In the genomic region with DNA sequence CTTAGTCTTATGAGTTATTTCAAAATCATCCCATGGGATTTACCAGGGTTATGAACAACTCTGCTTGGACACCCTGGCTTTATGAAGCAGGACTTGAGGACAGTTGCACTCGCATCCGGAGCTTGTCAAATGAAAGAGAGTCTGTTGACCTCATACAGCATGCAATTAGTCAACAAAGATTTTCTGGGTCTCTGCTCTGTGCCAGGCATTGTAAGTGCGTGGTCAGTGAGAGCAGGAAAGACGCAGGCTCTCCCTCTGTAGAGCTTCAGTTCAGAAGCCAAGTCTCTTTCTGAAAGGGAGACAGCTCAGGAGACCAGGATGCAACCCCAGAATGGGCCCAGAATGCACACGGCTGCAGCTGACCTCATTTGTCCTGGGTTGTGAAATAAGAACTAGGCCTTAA, we compare ENCODE assay signal across 19 cellular contexts. TPM values are rescaled to one million over a fixed set of nuclear protein-coding genes. Genes with fewer than 3 reads are reported as not detected.
DNase-seq lines count a peak whose midpoint lies in the region; TF ChIP-seq lines count a peak whose summit lies in the region.
"Had no signal": no experiment of that assay in that cellular context is flagged by ENCODE, and none has a peak within 500 bp of the region (broad histone marks: within the 10 kb centered on the region; RNA-seq: fewer than 3 reads in every experiment).

No MANE protein-coding gene starts in this region.

- H3K36me3 ChIP-seq in stomach smooth muscle (ENCODE audit: control insufficient read depth in 2 of 2, insufficient read depth in 2 of 2, low read length in 2 of 2) (peaks cover 36 to 37% of the 10 kb centered on the region in 2 donors), testis (ENCODE audit: low read depth, missing control alignments) (no peaks in the 10 kb centered on the region)
- H3K36me3 ChIP-seq: uterus had no signal

- H3K27me3 ChIP-seq in dorsolateral prefrontal cortex (no peaks in the 10 kb centered on the region), stomach smooth muscle (ENCODE audit: control insufficient read depth in 1 of 2, insufficient read depth in 2 of 2, low read length in 2 of 2) (no peaks in the 10 kb centered on the region), testis (no peaks in the 10 kb centered on the region)
- H3K27me3 ChIP-seq: ascending aorta, uterus had no signal

- in situ Hi-C loops in SK-MEL-5 (cut with HindIII; ENCODE audit: low pct_unique_long_range_greater_than_20kb, low sequenced_read_pairs), result no loop called here

- DNase-seq in SK-MEL-5 (ENCODE audit: low read depth, low spot score), result peak; percentile 4
- peak in 1 of 10 donors; percentile 32 for DNase-seq in dorsolateral prefrontal cortex
- DNase-seq in medulla oblongata (ENCODE audit: extremely low spot score), result peak; percentile 48
- DNase-seq in ecto neural progenitor cell (ENCODE audit: low spot score), result no peak
- DNase-seq in testis, result no peak
- DNase-seq in activated CD4-positive, CD25-positive, alpha-beta regulatory T cell (lab: John Stamatoyannopoulos, UW), result no peak
- DNase-seq: activated naive CD4-positive, alpha-beta T cell; cortex of kidney; GF-D8; HCEC 1CT; KBM-7; NCI-H1092 treated with DMSO at 0.1 percent for 48 hours; NCI-H510A; SHP77 treated with DMSO at 0.1 percent for 48 hours; T-helper 1 cell; uterus had no signal

- TF ChIP-seq CTCF in dorsolateral prefrontal cortex (IDR thresholded peaks at IDR 0.05 in 54 of 56, conservative IDR thresholded peaks at IDR 0.05 in 2 of 56; ENCODE audit: low read depth in 1 of 56, partially characterized antibody in 56 of 56), result no peak
- TF ChIP-seq CTCF in testis (IDR thresholded peaks at IDR 0.05), result no peak

- no peak for TF ChIP-seq POLR2A in testis (IDR thresholded peaks at IDR 0.05)

- 76 to 77% methylated on average over 5 of the region's 5 CpGs for WGBS in testis, 2 donors

- peaks cover 13% of the 10 kb centered on the region for H3K4me1 ChIP-seq in stomach smooth muscle (ENCODE audit: control insufficient read depth, insufficient read depth, low read length)
- no peaks in the 10 kb centered on the region for H3K4me1 ChIP-seq in testis
- H3K4me1 ChIP-seq: ascending aorta, uterus had no signal

- H3K4me3 ChIP-seq in dorsolateral prefrontal cortex (no peak overlapping the region), stomach smooth muscle (ENCODE audit: low read length in 2 of 2) (no peak overlapping the region), testis (no peak overlapping the region)
- H3K4me3 ChIP-seq: ascending aorta, uterus had no signal

- intact Hi-C loops in dorsolateral prefrontal cortex (cut with DNase I), result loop anchor here in 1 of 2 donors (5.0 kb wide), 1 partner anchor 42 kb away; no protein-coding TSS in a partner anchor
- intact Hi-C loops in testis (cut with DNase I; ENCODE audit: low total_unique reads), result no loop called here

- H3K9ac ChIP-seq in stomach smooth muscle (ENCODE audit: low read length in 2 of 2), result no peak overlapping the region

- H3K9me3 ChIP-seq in stomach smooth muscle (ENCODE audit: control insufficient read depth in 2 of 2, low read length in 2 of 2), result no peaks in the 10 kb centered on the region
- no peaks in the 10 kb centered on the region for H3K9me3 ChIP-seq in testis
- H3K9me3 ChIP-seq: ascending aorta, uterus had no signal

- H3K27ac ChIP-seq in dorsolateral prefrontal cortex (peak overlapping the region in 58 of 59 donors; percentile 8 to 89 (median 70)), stomach smooth muscle (ENCODE audit: low read length) (peak overlapping the region; percentile 24), testis (no peak overlapping the region)
- H3K27ac ChIP-seq: ascending aorta, uterus had no signal

RNA-seq across cellular contexts. Expression of a gene that starts 45.5 kb away (rescaled TPM):
- 0.32 and 0.42 TPM in 2 replicates for total RNA-seq in SK-MEL-5 (2014; rRNA removed; shearing (Covaris generic))
- polyA plus RNA-seq in SK-MEL-5 (2015; cell fraction: cytosol; rRNA removed), result 0.37 and 0.72 TPM in 2 replicates
- polyA plus RNA-seq in SK-MEL-5 (2015; cell fraction: nucleus; rRNA removed), result 0.57 and 1.3 TPM in 2 replicates
- 1 to 10 TPM in 41 of 120 experiments, under 1 TPM in 78, not detected in 1; 0.04 to 6.5 (median 0.71) TPM for total RNA-seq in dorsolateral prefrontal cortex
- 1 to 10 TPM in 1 of 2 donors, under 1 TPM in 1; 0.87 to 1.2 TPM for total RNA-seq in testis
- 2.7 TPM for polyA plus RNA-seq in testis (ENCODE audit: insufficient read depth, low read depth, low replicate concordance)
- total RNA-seq: ascending aorta; natural killer cell treated with Interleukin-12 subunit alpha and Interleukin-12 subunit beta and Interleukin-15 and Interleukin-18, amount 100 ng/mL, for 72 hours had no signal

RNA-seq across cellular contexts. Expression of a gene that starts 53.7 kb away (rescaled TPM):
- total RNA-seq in SK-MEL-5 (2014; rRNA removed; shearing (Covaris generic)), result 113 and 119 TPM in 2 replicates
- polyA plus RNA-seq in SK-MEL-5 (2015; cell fraction: cytosol; rRNA removed), result 150 and 157 TPM in 2 replicates
- 28.9 and 29.7 TPM in 2 replicates for polyA plus RNA-seq in SK-MEL-5 (2015; cell fraction: nucleus; rRNA removed)
- total RNA-seq in dorsolateral prefrontal cortex (100 to 1,000 TPM; 154 to 492 (median 263) TPM), testis (10 to 100 TPM; 21.3 to 27.3 TPM)
- 105 TPM for polyA plus RNA-seq in testis (ENCODE audit: insufficient read depth, low read depth, low replicate concordance)
- total RNA-seq: natural killer cell treated with Interleukin-12 subunit alpha and Interleukin-12 subunit beta and Interleukin-15 and Interleukin-18, amount 100 ng/mL, for 72 hours had no signal

Comparison
In these comparisons a context has a peak if more than half of its experiments do, and no peak if none do; other contexts are left out.
1. DNase-seq: peak in SK-MEL-5 (single experiment) and medulla oblongata (single experiment); none in ecto neural progenitor cell (single experiment), testis (single experiment) and activated CD4-positive, CD25-positive, alpha-beta regulatory T cell (0 of 4).
2. H3K27ac ChIP-seq: peak in dorsolateral prefrontal cortex (58 of 59) and stomach smooth muscle (single experiment); none in testis (0 of 2).